In genomic region chr9:127873223-127873691, GRCh38 we compare ENCODE assay signal across 15 cellular contexts. TPM values are rescaled to one million over a fixed set of nuclear protein-coding genes. Genes with fewer than 3 reads are reported as not detected.
DNase-seq lines count a peak whose midpoint lies in the region; ATAC-seq and TF ChIP-seq lines count a peak whose summit lies in the region.
"Had no signal": no experiment of that assay in that cellular context is flagged by ENCODE, and none has a peak within 500 bp of the region (broad histone marks: within the 10 kb centered on the region; RNA-seq: fewer than 3 reads in every experiment).

No MANE protein-coding gene starts in this region.

- peaks cover 12 to 37% of the 10 kb centered on the region in 2 donors for H3K36me3 ChIP-seq in ascending aorta
- peaks cover 10% of the 10 kb centered on the region for H3K36me3 ChIP-seq in MG63
- H3K36me3 ChIP-seq in effector memory CD4-positive, alpha-beta T cell (ENCODE audit: control insufficient read depth, insufficient read depth, low read length), result no peaks in the 10 kb centered on the region

- DNase-seq in C1 segment of cervical spinal cord (lab: John Stamatoyannopoulos, UW), result peak in 8 of 14 donors; percentile 40 to 79 (median 68)
- no peak for DNase-seq in ascending aorta (ENCODE audit: low spot score in 2 of 2)
- peak; percentile 37 to 73 (median 67) for DNase-seq in right cardiac atrium
- DNase-seq in putamen (ENCODE audit: low spot score), result peak; percentile 59
- DNase-seq in MG63, result no peak
- no peak for DNase-seq in KG1 (lab: John Stamatoyannopoulos, UW)
- no peak for DNase-seq in effector memory CD4-positive, alpha-beta T cell
- DNase-seq: activated effector memory CD4-positive, alpha-beta T cell treated with anti-CD3 and anti-CD28 coated beads, Interleukin-2, amount 50 U/mL, for 16 hours; AML-193; DMS153; kidney; NCI-H1105 treated with DMSO at 0.1 percent for 48 hours; stimulated activated naive CD8-positive, alpha-beta T cell treated with anti-CD3 and anti-CD28 coated beads, Interleukin-15, amount 100 ng/mL, for 72 hours had no signal

- peak overlapping the region; percentile 76 to 80 for H3K27ac ChIP-seq in ascending aorta
- no peak overlapping the region for H3K27ac ChIP-seq in right cardiac atrium (ENCODE audit: low read length)
- no peak overlapping the region for H3K27ac ChIP-seq in effector memory CD4-positive, alpha-beta T cell (ENCODE audit: insufficient read depth, low read length, poor library complexity, severe bottlenecking)

- ATAC-seq in right cardiac atrium (no peak), HG03095 (IDR thresholded peaks at IDR 0.05; ENCODE audit: unreplicated experiment) (no peak)
- ATAC-seq: stimulated activated naive CD8-positive, alpha-beta T cell treated with anti-CD3 and anti-CD28 coated beads, Interleukin-15, amount 100 ng/mL, for 72 hours had no signal

- TF ChIP-seq CTCF in ascending aorta (IDR thresholded peaks at IDR 0.05), result no peak

- H3K4me3 ChIP-seq in ascending aorta (no peak overlapping the region), right cardiac atrium (ENCODE audit: low read length) (no peak overlapping the region), MG63 (no peak overlapping the region)
- H3K4me3 ChIP-seq in effector memory CD4-positive, alpha-beta T cell (ENCODE audit: insufficient read depth, low read depth, low read length, poor library complexity, severe bottlenecking), result no peak overlapping the region
- H3K4me3 ChIP-seq: smooth muscle cell had no signal

- intact Hi-C loops in ascending aorta (cut with DNase I) (loop anchor here (5.0 kb wide), 1 partner anchor 71 kb away; the partner anchor contains the start of gene FPGS), right cardiac atrium (cut with DNase I) (loop anchor here in 3 of 4 donors (5.0 to 10.0 kb wide), 3 partner anchors 68 to 138 kb away; partner anchors contain the start of genes TOR2A (in 3 of the 3) and FPGS (in 2 of the 3))

- 61% methylated on average over 19 of the region's 19 CpGs for WGBS in right cardiac atrium

- H3K27me3 ChIP-seq in ascending aorta, result no peaks in the 10 kb centered on the region
- H3K27me3 ChIP-seq in right cardiac atrium (ENCODE audit: control insufficient read depth, insufficient read depth), result no peaks in the 10 kb centered on the region
- no peaks in the 10 kb centered on the region for H3K27me3 ChIP-seq in MG63
- no peaks in the 10 kb centered on the region for H3K27me3 ChIP-seq in effector memory CD4-positive, alpha-beta T cell (replicated peaks; ENCODE audit: control insufficient read depth, insufficient read depth, low read length, poor library complexity, severe bottlenecking)

- H3K9me3 ChIP-seq in ascending aorta, result no peaks in the 10 kb centered on the region
- H3K9me3 ChIP-seq in right cardiac atrium (ENCODE audit: control insufficient read depth, low read length), result no peaks in the 10 kb centered on the region
- no peaks in the 10 kb centered on the region for H3K9me3 ChIP-seq in MG63
- H3K9me3 ChIP-seq in effector memory CD4-positive, alpha-beta T cell (ENCODE audit: control insufficient read depth, low read length), result no peaks in the 10 kb centered on the region

- H3K4me1 ChIP-seq in ascending aorta, result peaks cover 24 to 43% of the 10 kb centered on the region in 2 donors
- H3K4me1 ChIP-seq in right cardiac atrium (ENCODE audit: control insufficient read depth, insufficient read depth, low read length), result peaks cover 14% of the 10 kb centered on the region
- peaks cover 9% of the 10 kb centered on the region for H3K4me1 ChIP-seq in effector memory CD4-positive, alpha-beta T cell (ENCODE audit: control insufficient read depth, insufficient read depth, low read length, poor library complexity, severe bottlenecking)

RNA-seq across cellular contexts. Expression of gene AK1, which starts 4.2 kb away (rescaled TPM):
- total RNA-seq in ascending aorta (64.5 TPM), right cardiac atrium (100 to 1,000 TPM; 630 to 722 (median 659) TPM)
- polyA plus RNA-seq in right cardiac atrium, result 811 TPM
- total RNA-seq in MG63 (2014; rRNA removed; shearing (Covaris generic); ENCODE audit: low replicate concordance), result 36.6 and 69.0 TPM in 2 replicates

RNA-seq across cellular contexts. Expression of gene ENG, which starts 18.8 kb away (rescaled TPM):
- total RNA-seq in ascending aorta, result 675 TPM
- total RNA-seq in right cardiac atrium, result 100 to 1,000 TPM; 275 to 462 (median 364) TPM
- polyA plus RNA-seq in right cardiac atrium, result 362 TPM
- 12.9 and 14.0 TPM in 2 replicates for total RNA-seq in MG63 (2014; rRNA removed; shearing (Covaris generic); ENCODE audit: low replicate concordance)

RNA-seq across cellular contexts. Expression of gene ST6GALNAC6, which starts 26.1 kb away (rescaled TPM):
- total RNA-seq in ascending aorta, result 172 TPM
- 10 to 100 TPM; 60.1 to 73.7 (median 65.2) TPM for total RNA-seq in right cardiac atrium
- polyA plus RNA-seq in right cardiac atrium, result 55.9 TPM
- 40.5 and 47.3 TPM in 2 replicates for total RNA-seq in MG63 (2014; rRNA removed; shearing (Covaris generic); ENCODE audit: low replicate concordance)

RNA-seq across cellular contexts. Expression of gene ST6GALNAC4, which starts 43.6 kb away (rescaled TPM):
- total RNA-seq in ascending aorta (134 TPM), right cardiac atrium (10 to 100 TPM; 26.3 to 36.7 (median 32.3) TPM)
- polyA plus RNA-seq in right cardiac atrium, result 24.3 TPM
- 4.7 and 26.9 TPM in 2 replicates for total RNA-seq in MG63 (2014; rRNA removed; shearing (Covaris generic); ENCODE audit: low replicate concordance)

RNA-seq across cellular contexts. Expression of gene PIP5KL1, which starts 57.3 kb away (rescaled TPM):
- total RNA-seq in ascending aorta (not detected), right cardiac atrium (1 to 10 TPM in 1 of 4 donors, under 1 TPM in 1, not detected in 2; 0.29 to 1.3 TPM)
- polyA plus RNA-seq in right cardiac atrium, result 0.29 TPM
- total RNA-seq in MG63 (2014; rRNA removed; shearing (Covaris generic); ENCODE audit: low replicate concordance), result 0.13 TPM in 1 of 2 replicates, not detected in the other

Comparison
In these comparisons a context has a peak if more than half of its experiments do, and no peak if none do; other contexts are left out.
1. DNase-seq: peak in C1 segment of cervical spinal cord (8 of 14), right cardiac atrium (3 of 3) and putamen (single experiment); none in ascending aorta (0 of 2), MG63 (single experiment), KG1 (single experiment) and effector memory CD4-positive, alpha-beta T cell (0 of 3).
2. H3K27ac ChIP-seq: peak in ascending aorta (2 of 2); none in right cardiac atrium (single experiment) and effector memory CD4-positive, alpha-beta T cell (single experiment).
3. RNA of gene ENG, which starts 18.8 kb away (total RNA-seq): 675 TPM in ascending aorta (single experiment) and 275 to 462 TPM in right cardiac atrium; 12.9 to 14.0 TPM in MG63; every median in the first group is over 10 times any median in the second.